ENCODE assay signal across 8 cellular contexts in genomic region chr15:39582286-39582976, GRCh38. TPM values are rescaled to one million over a fixed set of nuclear protein-coding genes. Genes with fewer than 3 reads are reported as not detected.
DNase-seq lines count a peak whose midpoint lies in the region; ATAC-seq and TF ChIP-seq lines count a peak whose summit lies in the region.

No MANE protein-coding gene starts in this region.

- peaks cover 23% of the 10 kb centered on the region for H3K27me3 Mint-ChIP-seq in neural crest cell (ENCODE audit: low read depth)
- peaks cover 46% of the 10 kb centered on the region for H3K27me3 Mint-ChIP-seq in activated naive CD8-positive, alpha-beta T cell treated with anti-CD3 and anti-CD28 coated beads, Interleukin-2, amount 50 U/mL, for 24 hours

- H3K36me3 Mint-ChIP-seq in neural crest cell (ENCODE audit: low read depth): peaks cover 5% of the 10 kb centered on the region
- H3K36me3 Mint-ChIP-seq in activated naive CD8-positive, alpha-beta T cell treated with anti-CD3 and anti-CD28 coated beads, Interleukin-2, amount 50 U/mL, for 24 hours (ENCODE audit: low read depth): no peaks in the 10 kb centered on the region

- H3K4me1 Mint-ChIP-seq in neural crest cell: peaks cover 34% of the 10 kb centered on the region
- peaks cover 13% of the 10 kb centered on the region for H3K4me1 Mint-ChIP-seq in activated naive CD8-positive, alpha-beta T cell treated with anti-CD3 and anti-CD28 coated beads, Interleukin-2, amount 50 U/mL, for 24 hours

- H3K27me3 ChIP-seq in foreskin keratinocyte: no peaks in the 10 kb centered on the region

- H3K27ac ChIP-seq in VCaP: peak overlapping the region; percentile 94
- peak overlapping the region; percentile 70 for H3K27ac ChIP-seq in foreskin keratinocyte

- no peak for ATAC-seq in foreskin keratinocyte
- no peak for ATAC-seq in activated naive CD8-positive, alpha-beta T cell treated with anti-CD3 and anti-CD28 coated beads, Interleukin-2, amount 50 U/mL, for 24 hours
- no peak for ATAC-seq in HG03521 (IDR thresholded peaks at IDR 0.05; ENCODE audit: unreplicated experiment)

- H3K9me3 Mint-ChIP-seq in neural crest cell: no peaks in the 10 kb centered on the region
- H3K9me3 Mint-ChIP-seq in activated naive CD8-positive, alpha-beta T cell treated with anti-CD3 and anti-CD28 coated beads, Interleukin-2, amount 50 U/mL, for 24 hours: no peaks in the 10 kb centered on the region

- H3K4me3 Mint-ChIP-seq in neural crest cell: peak overlapping the region; percentile 41
- H3K4me3 Mint-ChIP-seq in activated naive CD8-positive, alpha-beta T cell treated with anti-CD3 and anti-CD28 coated beads, Interleukin-2, amount 50 U/mL, for 24 hours: no peak overlapping the region

- peak overlapping the region; percentile 68 for H3K4me3 ChIP-seq in AG09309 (ENCODE audit: control insufficient read depth, low read depth, low read length)

- H3K4me1 ChIP-seq in foreskin keratinocyte: peaks cover 11% of the 10 kb centered on the region

- no peak overlapping the region for H3K27ac Mint-ChIP-seq in neural crest cell (ENCODE audit: unreplicated experiment)
- H3K27ac Mint-ChIP-seq in activated naive CD8-positive, alpha-beta T cell treated with anti-CD3 and anti-CD28 coated beads, Interleukin-2, amount 50 U/mL, for 24 hours: no peak overlapping the region

- DNase-seq in AG09309 (ENCODE audit: low read depth) (peak; percentile 80), foreskin keratinocyte (peak; percentile 74 to 77), neural crest cell (ENCODE audit: low read depth, low spot score) (no peak), cortex of kidney (lab: John Stamatoyannopoulos, UW) (no peak), COR-L47 (lab: John Stamatoyannopoulos, UW) (no peak)
- no peak for DNase-seq in activated naive CD8-positive, alpha-beta T cell treated with anti-CD3 and anti-CD28 coated beads, Interleukin-2, amount 50 U/mL, for 24 hours

- TF ChIP-seq CTCF in AG09309 (IDR thresholded peaks at IDR 0.05; ENCODE audit: control insufficient read depth, insufficient read depth, low read depth, low read length, missing control alignments) (no peak), VCaP (conservative IDR thresholded peaks at IDR 0.05) (no peak), foreskin keratinocyte (conservative IDR thresholded peaks at IDR 0.05) (no peak), neural crest cell (conservative IDR thresholded peaks at IDR 0.05) (no peak)

RNA-seq across cellular contexts. Expression of gene THBS1, which starts 1.6 kb away (rescaled TPM):
- total RNA-seq in foreskin keratinocyte: 2,996 and 3,493 TPM in 2 replicates
- 253 and 366 TPM in 2 replicates for polyA plus RNA-seq in foreskin keratinocyte
- total RNA-seq in neural crest cell: 17.3 and 20.7 TPM in 2 replicates

Comparison
In these comparisons a context has a peak if more than half of its experiments do, and no peak if none do; other contexts are left out.
1. DNase-seq: peak in AG09309 (single experiment) and foreskin keratinocyte (2 of 2); none in neural crest cell (single experiment), activated naive CD8-positive, alpha-beta T cell treated with anti-CD3 and anti-CD28 coated beads, Interleukin-2, amount 50 U/mL, for 24 hours (single experiment), cortex of kidney (single experiment) and COR-L47 (single experiment).
2. RNA of gene THBS1, which starts 1.6 kb away (total RNA-seq): 2,996 to 3,493 TPM in foreskin keratinocyte; 17.3 to 20.7 TPM in neural crest cell; every median in the first group is over 100 times any median in the second.